ENCODE assay signal across 23 cellular contexts in genomic region chr14:64208981-64209380, GRCh38.
A peak's percentile ranks its signal among the peaks of the same experiment; 100 is the strongest.
DNase-seq lines count a peak whose midpoint lies in the region; ATAC-seq and TF ChIP-seq lines count a peak whose summit lies in the region.
"Had no signal": no experiment of that assay in that cellular context is flagged by ENCODE, and none has a peak within 500 bp of the region (broad histone marks: within the 10 kb centered on the region; RNA-seq: fewer than 3 reads in every experiment).

No MANE protein-coding gene starts in this region.

- no peaks in the 10 kb centered on the region for H3K9me3 Mint-ChIP-seq in stimulated activated effector memory CD8-positive, alpha-beta T cell treated with anti-CD3 and anti-CD28 coated beads, Interleukin-12 subunit alpha, Interleukin-12 subunit beta, amount 100 ng/mL, for 72 hours
- no peaks in the 10 kb centered on the region for H3K9me3 Mint-ChIP-seq in osteocyte (ENCODE audit: unreplicated experiment)
- H3K9me3 Mint-ChIP-seq: activated naive CD8-positive, alpha-beta T cell treated with anti-CD3 and anti-CD28 coated beads, Interleukin-2, amount 10 ng/mL, durations not matched to agents 7 days and 5 days; activated T-helper 1 cell treated with anti-CD3 and anti-CD28 coated beads, Interleukin-12 subunit alpha, Interleukin-12 subunit beta, Interleukin-2, Interleukin-4 antibody, amounts not matched to agents 30 ng/mL and 10 ng/mL and 1 ng/mL, durations not matched to agents 14 hours and 24 hours and 36 hours; CD4-positive, alpha-beta T cell; neural progenitor cell; WTC11 had no signal

- no peak for TF ChIP-seq CTCF in left lung (IDR thresholded peaks at IDR 0.05)
- no peak for TF ChIP-seq CTCF in osteocyte (IDR thresholded peaks at IDR 0.05)
- no peak for TF ChIP-seq CTCF in osteoblast (IDR thresholded peaks at IDR 0.05; ENCODE audit: extremely low read depth, low read depth, low read length)

- H4K20me1 ChIP-seq in osteoblast (ENCODE audit: insufficient read depth, low read length): no peaks in the 10 kb centered on the region

- H3K27ac Mint-ChIP-seq in stimulated activated effector memory CD8-positive, alpha-beta T cell treated with anti-CD3 and anti-CD28 coated beads, Interleukin-12 subunit alpha, Interleukin-12 subunit beta, amount 100 ng/mL, for 72 hours: peak overlapping the region; percentile 60
- H3K27ac Mint-ChIP-seq in osteocyte (ENCODE audit: unreplicated experiment): no peak overlapping the region
- H3K27ac Mint-ChIP-seq: activated T-helper 1 cell treated with anti-CD3 and anti-CD28 coated beads, Interleukin-12 subunit alpha, Interleukin-12 subunit beta, Interleukin-2, Interleukin-4 antibody, amounts not matched to agents 30 ng/mL and 10 ng/mL and 1 ng/mL, durations not matched to agents 14 hours and 24 hours and 36 hours; CD4-positive, alpha-beta T cell; neural progenitor cell; WTC11 had no signal

- no peak overlapping the region for H3K4me2 ChIP-seq in osteoblast (ENCODE audit: insufficient read depth, low read length)
- H3K4me2 ChIP-seq: neural progenitor cell had no signal

- H3K4me1 ChIP-seq in left lung (peaks cover 12 to 14% of the 10 kb centered on the region in 2 donors), osteoblast (ENCODE audit: insufficient read depth, low read length) (no peaks in the 10 kb centered on the region)

- intact Hi-C loops in Right ventricle myocardium inferior (cut with DNase I): no loop called here
- intact Hi-C loops in left lung (cut with DNase I): no loop called here

- H3K27me3 ChIP-seq in left lung (no peaks in the 10 kb centered on the region), MG63 (no peaks in the 10 kb centered on the region), osteoblast (ENCODE audit: insufficient read depth, low read length) (no peaks in the 10 kb centered on the region)
- H3K27me3 ChIP-seq: neural progenitor cell had no signal

- no peaks in the 10 kb centered on the region for H3K79me2 ChIP-seq in osteoblast (ENCODE audit: insufficient read depth, low read length)

- no peaks in the 10 kb centered on the region for H3K4me1 Mint-ChIP-seq in stimulated activated effector memory CD8-positive, alpha-beta T cell treated with anti-CD3 and anti-CD28 coated beads, Interleukin-12 subunit alpha, Interleukin-12 subunit beta, amount 100 ng/mL, for 72 hours
- peaks cover 2% of the 10 kb centered on the region for H3K4me1 Mint-ChIP-seq in osteocyte (ENCODE audit: unreplicated experiment)

- no peaks in the 10 kb centered on the region for H3K27me3 Mint-ChIP-seq in osteocyte (ENCODE audit: unreplicated experiment)
- H3K27me3 Mint-ChIP-seq: activated naive CD8-positive, alpha-beta T cell treated with anti-CD3 and anti-CD28 coated beads, Interleukin-2, amount 10 ng/mL, durations not matched to agents 7 days and 5 days; CD4-positive, alpha-beta T cell had no signal

- peak overlapping the region; percentile 18 to 71 for H3K27ac ChIP-seq in left lung
- no peak overlapping the region for H3K27ac ChIP-seq in osteoblast (ENCODE audit: low read depth, low read length)
- H3K27ac ChIP-seq: neural progenitor cell had no signal

- H3K36me3 Mint-ChIP-seq in stimulated activated effector memory CD8-positive, alpha-beta T cell treated with anti-CD3 and anti-CD28 coated beads, Interleukin-12 subunit alpha, Interleukin-12 subunit beta, amount 100 ng/mL, for 72 hours: peaks cover 61% of the 10 kb centered on the region
- H3K36me3 Mint-ChIP-seq in osteocyte (ENCODE audit: unreplicated experiment): peaks cover 18% of the 10 kb centered on the region

- H2AFZ ChIP-seq in osteoblast (ENCODE audit: low read length): no peak overlapping the region
- H2AFZ ChIP-seq: neural progenitor cell had no signal

- ATAC-seq in HG02678 (IDR thresholded peaks at IDR 0.05; ENCODE audit: unreplicated experiment) (peak; percentile 14), Right ventricle myocardium inferior (peak; percentile 36), left lung (peak; percentile 44)
- no peak for ATAC-seq in stimulated activated effector memory CD8-positive, alpha-beta T cell treated with anti-CD3 and anti-CD28 coated beads, Interleukin-12 subunit alpha, Interleukin-12 subunit beta, amount 100 ng/mL, for 72 hours
- ATAC-seq: stimulated activated naive CD8-positive, alpha-beta T cell treated with anti-CD3 and anti-CD28 coated beads, Interleukin-15, Interleukin-2, amounts not matched to agents 100 U/mL and 50 U/mL, for 24 hours had no signal

- H3K4me3 Mint-ChIP-seq in stimulated activated effector memory CD8-positive, alpha-beta T cell treated with anti-CD3 and anti-CD28 coated beads, Interleukin-12 subunit alpha, Interleukin-12 subunit beta, amount 100 ng/mL, for 72 hours: no peak overlapping the region
- H3K4me3 Mint-ChIP-seq in osteocyte (ENCODE audit: unreplicated experiment): no peak overlapping the region
- H3K4me3 Mint-ChIP-seq: activated naive CD8-positive, alpha-beta T cell treated with anti-CD3 and anti-CD28 coated beads, Interleukin-2, amount 10 ng/mL, durations not matched to agents 7 days and 5 days; activated T-helper 1 cell treated with anti-CD3 and anti-CD28 coated beads, Interleukin-12 subunit alpha, Interleukin-12 subunit beta, Interleukin-2, Interleukin-4 antibody, amounts not matched to agents 30 ng/mL and 10 ng/mL and 1 ng/mL, durations not matched to agents 14 hours and 24 hours and 36 hours; CD4-positive, alpha-beta T cell; neural progenitor cell; WTC11 had no signal

- H3K9me3 ChIP-seq in left lung: no peaks in the 10 kb centered on the region
- no peaks in the 10 kb centered on the region for H3K9me3 ChIP-seq in MG63
- no peaks in the 10 kb centered on the region for H3K9me3 ChIP-seq in osteoblast (ENCODE audit: low read depth, low read length)

- no peak for DNase-seq in Right ventricle myocardium inferior (ENCODE audit: missing footprints)
- DNase-seq in left lung: no peak
- no peak for DNase-seq in stimulated activated effector memory CD8-positive, alpha-beta T cell treated with anti-CD3 and anti-CD28 coated beads, Interleukin-12 subunit alpha, Interleukin-12 subunit beta, amount 100 ng/mL, for 72 hours (ENCODE audit: low spot score in 2 of 2)
- no peak for DNase-seq in NOMO-1 treated with dmso at 0.1 percent for 144 hours (lab: John Stamatoyannopoulos, UW; ENCODE audit: unreplicated experiment)
- DNase-seq in MG63: no peak
- no peak for DNase-seq in osteocyte (ENCODE audit: extremely low spot score, unreplicated experiment)
- no peak for DNase-seq in osteoblast (ENCODE audit: insufficient read length, low spot score, missing footprints)
- DNase-seq: activated CD4-positive, alpha-beta T cell treated with anti-CD3 and anti-CD28 coated beads, Interleukin-2, amount 50 U/mL, for 4 hours; activated naive CD8-positive, alpha-beta T cell treated with anti-CD3 and anti-CD28 coated beads, Interleukin-2, amount 10 ng/mL, durations not matched to agents 7 days and 5 days; CD4-positive, alpha-beta T cell; central memory CD4-positive, alpha-beta T cell; dermis blood vessel endothelial cell; NCI-H187; NCI-H2227 treated with DMSO at 0.1 percent for 48 hours; NCI-H774; SHP77 treated with DMSO at 0.1 percent for 48 hours; stimulated activated CD4-positive, alpha-beta T cell treated with anti-CD3 and anti-CD28 coated beads, Interleukin-4, amount 100 ng/mL, for 1 hour; stimulated activated naive CD8-positive, alpha-beta T cell treated with anti-CD3 and anti-CD28 coated beads, Interleukin-15, Interleukin-2, amounts not matched to agents 100 U/mL and 50 U/mL, for 24 hours; SW 1271 had no signal

- peaks cover 0 to 55% of the 10 kb centered on the region in 2 donors for H3K36me3 ChIP-seq in left lung
- no peaks in the 10 kb centered on the region for H3K36me3 ChIP-seq in MG63
- no peaks in the 10 kb centered on the region for H3K36me3 ChIP-seq in osteoblast (ENCODE audit: insufficient read depth, low read length)

- H3K4me3 ChIP-seq in left lung (no peak overlapping the region), MG63 (no peak overlapping the region), osteoblast (ENCODE audit: insufficient read depth, low read length) (no peak overlapping the region)
- H3K4me3 ChIP-seq: neural progenitor cell had no signal
